8 cellular contexts compared by ENCODE assay signal in genomic region chr4:56757821-56758400, GRCh38.
DNase-seq lines count a peak whose midpoint lies in the region; ATAC-seq lines count a peak whose summit lies in the region.

No MANE protein-coding gene starts in this region.

- ATAC-seq in naive thymus-derived CD8-positive, alpha-beta T cell = peak; percentile 78 to 84

- peaks cover 5% of the 10 kb centered on the region for H3K27me3 Mint-ChIP-seq in activated CD4-positive, alpha-beta T cell treated with anti-CD3 and anti-CD28 coated beads, Interleukin-2, amount 10 ng/mL, durations not matched to agents 24 days and 14 days
- H3K27me3 Mint-ChIP-seq in naive thymus-derived CD8-positive, alpha-beta T cell = no peaks in the 10 kb centered on the region
- no peaks in the 10 kb centered on the region for H3K27me3 Mint-ChIP-seq in stimulated activated naive CD8-positive, alpha-beta T cell treated with anti-CD3 and anti-CD28 coated beads, Interleukin-15, Interleukin-2, amounts not matched to agents 100 ng/mL and 50 ng/mL, for 24 hours

- H3F3A ChIP-seq in GM23248 (ENCODE audit: insufficient read depth) = peaks cover 20% of the 10 kb centered on the region

- no peaks in the 10 kb centered on the region for H4K20me1 ChIP-seq in GM23248 (ENCODE audit: insufficient read depth)

- H2AFZ ChIP-seq in GM23248 = peak overlapping the region; percentile 40

- H3K36me3 ChIP-seq in GM23248 (ENCODE audit: low read depth) (no peaks in the 10 kb centered on the region), KOPT-K1 (ENCODE audit: insufficient read depth, low read length) (no peaks in the 10 kb centered on the region)

- POLR2A ChIA-PET in naive thymus-derived CD8-positive, alpha-beta T cell (lab: Charles Lee) = interaction anchor here (0.5 to 2.4 kb wide), 14 partner anchors 10 to 371 kb away, joined by 3 to 18 read pairs (median 4); partner anchors contain the start of genes AASDH, HOPX, NOA1 and PAICS

- H3K9ac ChIP-seq in GM23248 = peak overlapping the region; percentile 79

- no peaks in the 10 kb centered on the region for H3K9me3 Mint-ChIP-seq in activated CD4-positive, alpha-beta T cell treated with anti-CD3 and anti-CD28 coated beads, Interleukin-2, amount 10 ng/mL, durations not matched to agents 24 days and 14 days
- H3K9me3 Mint-ChIP-seq in naive thymus-derived CD8-positive, alpha-beta T cell = no peaks in the 10 kb centered on the region
- H3K9me3 Mint-ChIP-seq in stimulated activated naive CD8-positive, alpha-beta T cell treated with anti-CD3 and anti-CD28 coated beads, Interleukin-15, Interleukin-2, amounts not matched to agents 100 ng/mL and 50 ng/mL, for 24 hours = no peaks in the 10 kb centered on the region

- WGBS in GM23248 (ENCODE audit: low coverage in 1 of 2, low lambda C conversion rate in 2 of 2, missing lambda C conversion rate in 2 of 2), 2 experiments = 7 to 13% methylated on average over 6 of the region's 6 CpGs

- H3K36me3 Mint-ChIP-seq in activated CD4-positive, alpha-beta T cell treated with anti-CD3 and anti-CD28 coated beads, Interleukin-2, amount 10 ng/mL, durations not matched to agents 24 days and 14 days (ENCODE audit: low read depth) = no peaks in the 10 kb centered on the region
- no peaks in the 10 kb centered on the region for H3K36me3 Mint-ChIP-seq in naive thymus-derived CD8-positive, alpha-beta T cell
- no peaks in the 10 kb centered on the region for H3K36me3 Mint-ChIP-seq in stimulated activated naive CD8-positive, alpha-beta T cell treated with anti-CD3 and anti-CD28 coated beads, Interleukin-15, Interleukin-2, amounts not matched to agents 100 ng/mL and 50 ng/mL, for 24 hours (ENCODE audit: low read depth)

- peak overlapping the region; percentile 13 for H3K4me3 ChIP-seq in GM23248

- H3K4me2 ChIP-seq in GM23248 (ENCODE audit: unreplicated experiment) = peak overlapping the region; percentile 68

- peaks cover 47% of the 10 kb centered on the region for H3K4me1 Mint-ChIP-seq in activated CD4-positive, alpha-beta T cell treated with anti-CD3 and anti-CD28 coated beads, Interleukin-2, amount 10 ng/mL, durations not matched to agents 24 days and 14 days
- peaks cover 25 to 73% (median 49%) of the 10 kb centered on the region in 4 donors for H3K4me1 Mint-ChIP-seq in naive thymus-derived CD8-positive, alpha-beta T cell
- H3K4me1 Mint-ChIP-seq in stimulated activated naive CD8-positive, alpha-beta T cell treated with anti-CD3 and anti-CD28 coated beads, Interleukin-15, Interleukin-2, amounts not matched to agents 100 ng/mL and 50 ng/mL, for 24 hours (ENCODE audit: low read depth) = peaks cover 64% of the 10 kb centered on the region

- H3K27ac ChIP-seq in GM23248 (peak overlapping the region; percentile 89), KOPT-K1 (ENCODE audit: low read depth, low read length, poor library complexity, severe bottlenecking) (peak overlapping the region; percentile 91)

- H3K27ac Mint-ChIP-seq in activated CD4-positive, alpha-beta T cell treated with anti-CD3 and anti-CD28 coated beads, Interleukin-2, amount 10 ng/mL, durations not matched to agents 24 days and 14 days = peak overlapping the region; percentile 98
- peak overlapping the region; percentile 65 to 98 (median 96) for H3K27ac Mint-ChIP-seq in naive thymus-derived CD8-positive, alpha-beta T cell
- peak overlapping the region; percentile 92 for H3K27ac Mint-ChIP-seq in stimulated activated naive CD8-positive, alpha-beta T cell treated with anti-CD3 and anti-CD28 coated beads, Interleukin-15, Interleukin-2, amounts not matched to agents 100 ng/mL and 50 ng/mL, for 24 hours

- intact Hi-C loops in activated CD4-positive, alpha-beta T cell treated with anti-CD3 and anti-CD28 coated beads, Interleukin-2, amount 10 ng/mL, durations not matched to agents 24 days and 14 days (cut with micrococcal nuclease) = loop anchor here (1.0 to 10.0 kb wide), 7 partner anchors 35 to 1816 kb away; partner anchors contain the start of genes EXOC1 and HOPX

- H3K27me3 ChIP-seq in GM23248 (replicated peaks; ENCODE audit: insufficient read depth) = peaks cover 5% of the 10 kb centered on the region

- H3K9me2 ChIP-seq in GM23248 (ENCODE audit: insufficient read depth) = no peaks in the 10 kb centered on the region

- H3K79me2 ChIP-seq in GM23248 (ENCODE audit: insufficient read depth) = no peaks in the 10 kb centered on the region

- in situ Hi-C loops in GM23248 (cut with MboI) = no loop called here

- H3K4me1 ChIP-seq in GM23248 (ENCODE audit: insufficient read depth) = peaks cover 25% of the 10 kb centered on the region

- peak; percentile 62 for DNase-seq in GM04503 (ENCODE audit: low read depth)
- DNase-seq in GM23248 = peak; percentile 97
- peak; percentile 91 for DNase-seq in activated CD4-positive, alpha-beta T cell treated with anti-CD3 and anti-CD28 coated beads, Interleukin-2, amount 10 ng/mL, durations not matched to agents 24 days and 14 days
- peak; percentile 64 for DNase-seq in ecto neural progenitor cell (ENCODE audit: low spot score)
- peak; percentile 16 to 78 (median 54) for DNase-seq in naive thymus-derived CD8-positive, alpha-beta T cell
- DNase-seq in NCI-H2227 (lab: John Stamatoyannopoulos, UW; ENCODE audit: unreplicated experiment) = no peak

- no peaks in the 10 kb centered on the region for H3K9me3 ChIP-seq in GM23248 (ENCODE audit: low read depth)
- H3K9me3 ChIP-seq in KOPT-K1 (ENCODE audit: insufficient read depth, low read length, poor library complexity, severe bottlenecking) = no peaks in the 10 kb centered on the region

- peak overlapping the region; percentile 80 for H3K4me3 Mint-ChIP-seq in activated CD4-positive, alpha-beta T cell treated with anti-CD3 and anti-CD28 coated beads, Interleukin-2, amount 10 ng/mL, durations not matched to agents 24 days and 14 days
- peak overlapping the region; percentile 72 to 93 (median 84) for H3K4me3 Mint-ChIP-seq in naive thymus-derived CD8-positive, alpha-beta T cell
- peak overlapping the region; percentile 76 for H3K4me3 Mint-ChIP-seq in stimulated activated naive CD8-positive, alpha-beta T cell treated with anti-CD3 and anti-CD28 coated beads, Interleukin-15, Interleukin-2, amounts not matched to agents 100 ng/mL and 50 ng/mL, for 24 hours
